In the genomic region with DNA sequence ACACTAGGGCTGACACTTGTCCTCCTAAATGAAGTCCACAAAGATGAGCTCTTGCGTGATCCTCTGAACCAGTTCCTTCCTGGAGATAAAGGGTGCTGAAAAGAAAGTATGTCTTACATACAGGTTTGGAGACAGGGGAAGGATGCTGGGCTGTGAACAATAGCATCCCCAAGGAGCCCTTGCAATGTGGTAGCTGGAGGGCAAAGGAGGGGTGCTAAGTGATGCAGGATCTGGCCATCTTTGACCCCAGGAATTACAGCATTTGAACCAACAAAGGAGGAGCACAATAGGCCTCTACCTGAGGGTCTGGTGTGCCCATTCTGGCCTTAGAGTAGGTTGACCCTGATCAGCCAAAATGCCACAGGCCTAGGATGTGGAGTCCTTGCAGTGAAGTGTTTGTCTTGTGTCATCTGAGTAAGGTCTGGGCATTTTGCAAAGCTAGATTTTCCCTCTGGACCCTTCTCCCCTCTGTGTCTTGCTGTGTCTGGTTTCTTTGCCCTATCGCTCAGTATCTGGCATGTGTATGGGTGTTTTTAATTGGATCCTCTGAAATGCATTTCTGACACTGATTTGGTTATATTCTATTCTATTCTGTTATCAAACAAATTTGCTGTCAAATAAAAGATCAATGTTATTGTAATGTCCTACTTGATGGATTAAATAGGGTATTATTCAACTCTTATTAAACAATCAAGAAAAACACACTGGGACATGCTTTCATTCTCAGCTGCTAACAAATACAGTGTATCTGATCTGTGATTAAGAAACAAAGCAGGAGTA, we compare ENCODE assay signal across 17 cellular contexts.
"Had no signal": no experiment of that assay in that cellular context is flagged by ENCODE, and none has a peak within 500 bp of the region (broad histone marks: within the 10 kb centered on the region; RNA-seq: fewer than 3 reads in every experiment).

No MANE protein-coding gene starts in this region.

- ATAC-seq: activated CD8-positive, alpha-beta T cell treated with anti-CD3 and anti-CD28 coated beads for 36 hours; activated T-helper 17 cell treated with anti-CD3 and anti-CD28 coated beads, Interleukin-2, amount 50 U/mL, for 72 hours; effector memory CD8-positive, alpha-beta T cell; left ventricle myocardium superior; naive thymus-derived CD8-positive, alpha-beta T cell; stimulated activated memory B cell treated with anti-CD40 and anti-IgM and Interleukin-4, amounts not matched to agents 10 μg/mL and 1 μg/mL and 100 μg/mL, for 72 hours had no signal

- H3K4me3 ChIP-seq: tibial artery had no signal

- H3K27ac ChIP-seq: tibial artery had no signal

- H3K4me1 ChIP-seq: tibial artery had no signal

- DNase-seq: activated CD4-positive, alpha-beta T cell treated with anti-CD3 and anti-CD28 coated beads for 48 hours; activated CD4-positive, CD25-positive, alpha-beta regulatory T cell; activated CD8-positive, alpha-beta T cell treated with anti-CD3 and anti-CD28 coated beads for 36 hours; activated naive CD4-positive, alpha-beta T cell treated with Interleukin-2 at 50 U/mL for 16 hours; activated naive CD8-positive, alpha-beta T cell treated with anti-CD3 and anti-CD28 coated beads, Interleukin-2, amount 10 ng/mL, durations not matched to agents 7 days and 5 days; activated T-cell treated with anti-CD3 and anti-CD28 coated beads, Interleukin-2, amount 50 U/mL, for 1 hour; amygdala; effector memory CD8-positive, alpha-beta T cell; foreskin fibroblast; kidney glomerular epithelial cell; left ventricle myocardium superior; naive thymus-derived CD8-positive, alpha-beta T cell; sigmoid colon; stimulated activated CD4-positive, alpha-beta T cell treated with anti-CD3 and anti-CD28 coated beads, Interleukin-4, amount 100 ng/mL, for 4 hours; tibial artery had no signal

- H3K36me3 ChIP-seq: sigmoid colon, tibial artery had no signal

- H3K9me3 ChIP-seq: sigmoid colon, tibial artery had no signal

- H3K27me3 ChIP-seq: sigmoid colon, tibial artery had no signal
